Comparison of ENCODE assay signal across 8 cellular contexts in the genomic region with DNA sequence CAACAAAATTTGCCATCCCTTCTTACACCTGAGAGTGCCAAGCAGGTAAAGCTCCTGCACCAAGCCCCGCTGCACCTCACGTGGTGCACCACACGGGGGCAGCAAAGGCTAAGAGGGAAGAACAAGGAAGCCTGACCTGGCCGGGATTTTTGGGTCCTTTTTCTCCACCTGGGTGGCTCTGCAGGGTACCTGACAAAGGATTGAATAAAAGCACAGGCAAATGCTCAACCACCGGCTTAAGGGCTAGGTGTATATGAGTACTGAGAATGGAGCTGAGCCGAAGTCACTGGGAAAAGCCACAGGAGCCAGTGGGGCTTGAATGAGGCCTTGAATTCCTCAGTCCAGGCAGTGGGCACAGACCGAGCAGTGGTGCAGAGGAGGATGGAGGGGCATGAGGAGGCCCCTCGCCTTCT. TPM values are rescaled to one million over a fixed set of nuclear protein-coding genes. Genes with fewer than 3 reads are reported as not detected.
DNase-seq lines count a peak whose midpoint lies in the region; ATAC-seq and TF ChIP-seq lines count a peak whose summit lies in the region.

No MANE protein-coding gene starts in this region.

- peaks cover 0 to 4% (median 0%) of the 10 kb centered on the region in 5 donors for H3K9me3 Mint-ChIP-seq in CD8-positive, alpha-beta memory T cell
- no peaks in the 10 kb centered on the region for H3K9me3 Mint-ChIP-seq in memory B cell

- peak; percentile 97 for TF ChIP-seq CTCF in HFF-Myc (IDR thresholded peaks at IDR 0.05; ENCODE audit: low read depth, low read length, missing control alignments)

- CTCF ChIA-PET in CD8-positive, alpha-beta memory T cell (lab: Charles Lee) = no interaction called here

- peak; percentile 46 for ATAC-seq in memory B cell (ENCODE audit: low read depth)

- POLR2A ChIA-PET in CD8-positive, alpha-beta memory T cell (lab: Charles Lee) = no interaction called here

- H3K4me3 Mint-ChIP-seq in CD8-positive, alpha-beta memory T cell = no peak overlapping the region
- no peak overlapping the region for H3K4me3 Mint-ChIP-seq in memory B cell

- H3K36me3 Mint-ChIP-seq in CD8-positive, alpha-beta memory T cell = no peaks in the 10 kb centered on the region
- no peaks in the 10 kb centered on the region for H3K36me3 Mint-ChIP-seq in memory B cell

- peaks cover 3 to 18% of the 10 kb centered on the region in 2 donors for H3K27me3 Mint-ChIP-seq in CD8-positive, alpha-beta memory T cell
- H3K27me3 Mint-ChIP-seq in memory B cell = peaks cover 9% of the 10 kb centered on the region

- no peak overlapping the region for H3K4me3 ChIP-seq in CD8-positive, alpha-beta memory T cell (ENCODE audit: low read length)
- H3K4me3 ChIP-seq in HFF-Myc (replicated peaks; ENCODE audit: low read depth, low read length) = no peak overlapping the region

- peak in 3 of 5 donors; percentile 15 to 53 (median 21) for DNase-seq in CD8-positive, alpha-beta memory T cell
- DNase-seq in HFF-Myc (ENCODE audit: extremely low read depth, low read depth) (no peak), NCI-H345 treated with DMSO at 0.1 percent for 48 hours (lab: John Stamatoyannopoulos, UW; ENCODE audit: unreplicated experiment) (peak; percentile 68), memory B cell (ENCODE audit: low spot score in 2 of 2) (peak; percentile 34 to 38), GF-D8 (lab: John Stamatoyannopoulos, UW) (no peak)
- peak; percentile 78 to 82 for DNase-seq in activated CD4-positive, alpha-beta T cell treated with anti-CD3 and anti-CD28 coated beads, Interleukin-2, amount 50 U/mL, for 48 hours
- peak; percentile 10 for DNase-seq in effector CD4-positive, alpha-beta T cell
- peak; percentile 93 for DNase-seq in stimulated activated CD8-positive, alpha-beta memory T cell treated with anti-CD3 and anti-CD28 coated beads, Interleukin-4, amount 100 ng/mL, for 48 hours

- H3K4me1 ChIP-seq in CD8-positive, alpha-beta memory T cell (ENCODE audit: insufficient read depth, low read length) = no peaks in the 10 kb centered on the region

- H3K4me1 Mint-ChIP-seq in CD8-positive, alpha-beta memory T cell = no peaks in the 10 kb centered on the region
- H3K4me1 Mint-ChIP-seq in memory B cell = peaks cover 6% of the 10 kb centered on the region

- no peaks in the 10 kb centered on the region for H3K27me3 ChIP-seq in CD8-positive, alpha-beta memory T cell (ENCODE audit: insufficient read depth, low read length, poor library complexity, severe bottlenecking)

- H3K36me3 ChIP-seq in CD8-positive, alpha-beta memory T cell (ENCODE audit: insufficient read depth, low read length) = no peaks in the 10 kb centered on the region

- no peak overlapping the region for H3K27ac Mint-ChIP-seq in CD8-positive, alpha-beta memory T cell
- H3K27ac Mint-ChIP-seq in memory B cell = no peak overlapping the region

- no peak overlapping the region for H3K27ac ChIP-seq in CD8-positive, alpha-beta memory T cell (ENCODE audit: low read depth, low read length)

- H3K9me3 ChIP-seq in CD8-positive, alpha-beta memory T cell (ENCODE audit: low read length) = no peaks in the 10 kb centered on the region

RNA-seq across cellular contexts. Expression of a gene that starts 36.4 kb away (rescaled TPM):
- total RNA-seq in CD8-positive, alpha-beta memory T cell = under 1 TPM; 0.72 to 0.78 TPM
- polyA plus RNA-seq in CD8-positive, alpha-beta memory T cell = not detected

Comparison
In these comparisons a context has a peak if more than half of its experiments do, and no peak if none do; other contexts are left out.
1. DNase-seq: peak in CD8-positive, alpha-beta memory T cell (3 of 5), NCI-H345 treated with DMSO at 0.1 percent for 48 hours (single experiment), activated CD4-positive, alpha-beta T cell treated with anti-CD3 and anti-CD28 coated beads, Interleukin-2, amount 50 U/mL, for 48 hours (2 of 2), effector CD4-positive, alpha-beta T cell (single experiment), memory B cell (2 of 2) and stimulated activated CD8-positive, alpha-beta memory T cell treated with anti-CD3 and anti-CD28 coated beads, Interleukin-4, amount 100 ng/mL, for 48 hours (single experiment); none in HFF-Myc (single experiment) and GF-D8 (single experiment).